ENCODE assay signal across 1 cellular context in genomic region chr15:51924146-51925068, GRCh38.
A peak's percentile ranks its signal among the peaks of the same experiment; 100 is the strongest.
TF ChIP-seq lines count a peak whose summit lies in the region.

No MANE protein-coding gene starts in this region.

TF ChIP-seq in HepG2, 621 proteins besides CTCF, POLR2A, EP300 and RAD21:
- no peak for TF ChIP-seq ZNF674 (CRISPR knock-in tag; IDR thresholded peaks at IDR 0.05; ENCODE audit: low read depth)
- TF ChIP-seq STAG1 (CRISPR knock-in tag; IDR thresholded peaks at IDR 0.05): peak; percentile 22; the same call in 1 of the 2 replicates
